Comparison of ENCODE assay signal across 8 cellular contexts in genomic region chr6:26199773-26200728, GRCh38.
DNase-seq lines count a peak whose midpoint lies in the region; ATAC-seq and TF ChIP-seq lines count a peak whose summit lies in the region.

No MANE protein-coding gene starts in this region.

- peak overlapping the region; percentile 73 to 79 for H3K27ac ChIP-seq in testis

- intact Hi-C loops in testis (cut with DNase I; ENCODE audit: low total_unique reads), result no loop called here
- intact Hi-C loops in lower leg skin (cut with DNase I; ENCODE audit: low total_unique reads), result loop anchor here (10.0 kb wide), 1 partner anchor 75 kb away; a partner anchor contains a TSS

- H3K4me3 ChIP-seq in kidney epithelial cell (ENCODE audit: low read depth, low read length), result peak overlapping the region; percentile 54
- peak overlapping the region; percentile 52 to 78 for H3K4me3 ChIP-seq in testis
- H3K4me3 ChIP-seq in lower leg skin (ENCODE audit: low read depth, poor library complexity, severe bottlenecking), result no peak overlapping the region

- 11 to 13% methylated on average over 15 to 20 of the region's 20 CpGs for WGBS in testis, 2 donors
- WGBS in lower leg skin, 2 donors, result 3 to 4% methylated on average over 20 of the region's 20 CpGs

- no peaks in the 10 kb centered on the region for H3K27me3 ChIP-seq in kidney epithelial cell (ENCODE audit: control insufficient read depth, insufficient read depth, low read length)
- no peaks in the 10 kb centered on the region for H3K27me3 ChIP-seq in testis

- TF ChIP-seq POLR2A in GM10847 (IDR thresholded peaks at IDR 0.05; ENCODE audit: extremely low read depth, insufficient read length) (peak; percentile 96), testis (IDR thresholded peaks at IDR 0.05) (no peak), lower leg skin (IDR thresholded peaks at IDR 0.05) (no peak)

- H3K4me1 ChIP-seq in testis, result no peaks in the 10 kb centered on the region

- no peaks in the 10 kb centered on the region for H3K9me3 ChIP-seq in testis

- ATAC-seq in GM21390 (IDR thresholded peaks at IDR 0.05; ENCODE audit: unreplicated experiment), result no peak

- DNase-seq in NAMALWA (ENCODE audit: low spot score) (peak; percentile 85), amniotic epithelial cell (ENCODE audit: low read depth) (peak; percentile 70), kidney epithelial cell (ENCODE audit: low read depth) (no peak), testis (no peak), lower leg skin (ENCODE audit: low spot score in 2 of 2) (no peak)
- no peak for DNase-seq in stimulated activated naive CD4-positive, alpha-beta T cell (lab: John Stamatoyannopoulos, UW)

- H3K36me3 ChIP-seq in kidney epithelial cell (ENCODE audit: control insufficient read depth, insufficient read depth, low read length) (no peaks in the 10 kb centered on the region), testis (ENCODE audit: low read depth, missing control alignments) (no peaks in the 10 kb centered on the region)

- TF ChIP-seq CTCF in kidney epithelial cell (IDR thresholded peaks at IDR 0.05; ENCODE audit: insufficient read depth, low read length, poor library complexity, severe bottlenecking) (no peak), testis (IDR thresholded peaks at IDR 0.05) (no peak), lower leg skin (IDR thresholded peaks at IDR 0.05) (no peak)

Comparison
In these comparisons a context has a peak if more than half of its experiments do, and no peak if none do; other contexts are left out.
1. DNase-seq: peak in NAMALWA (single experiment) and amniotic epithelial cell (single experiment); none in kidney epithelial cell (single experiment), testis (single experiment), lower leg skin (0 of 2) and stimulated activated naive CD4-positive, alpha-beta T cell (0 of 6).